In the genomic region with DNA sequence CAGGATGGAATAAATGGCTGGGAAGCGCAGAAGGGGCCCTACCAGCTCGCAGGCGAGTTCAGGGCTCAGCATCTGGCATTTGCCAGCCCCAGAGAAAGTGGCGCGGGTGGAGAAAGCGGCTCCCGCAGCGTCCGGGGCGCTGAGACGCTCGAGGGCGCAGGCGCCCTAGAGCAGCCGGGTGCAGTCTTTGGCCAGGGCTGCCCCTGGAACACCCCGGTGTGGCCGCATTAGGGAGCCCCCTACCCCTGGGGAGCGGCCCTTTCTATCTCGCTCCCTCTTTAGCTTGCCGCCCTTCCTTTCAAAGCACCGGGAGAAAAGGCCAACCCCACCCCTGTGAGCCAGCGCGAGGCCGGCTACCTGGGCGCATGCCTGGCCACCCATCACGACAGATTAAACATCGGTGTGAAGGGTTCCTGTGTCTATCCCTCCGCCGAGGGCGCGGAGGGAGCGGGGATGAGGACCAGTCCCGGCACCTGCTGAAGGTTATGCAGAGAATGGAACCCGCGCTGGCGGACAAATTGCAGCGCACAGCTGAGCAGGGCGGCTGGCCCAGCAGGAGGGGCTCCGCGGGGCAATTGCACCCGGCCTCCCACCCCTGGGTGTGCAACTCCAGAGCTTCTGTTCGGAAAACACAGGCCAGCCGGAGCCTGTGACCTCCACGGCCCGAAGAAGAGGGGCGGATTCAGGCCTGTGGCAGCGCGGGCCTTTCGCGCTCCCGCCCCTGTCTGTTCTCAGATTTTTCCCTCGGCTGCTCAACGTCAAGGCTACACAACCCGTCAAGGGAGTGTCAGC, we compare ENCODE assay signal across 1 cellular context.
TF ChIP-seq lines count a peak whose summit lies in the region.

No MANE protein-coding gene starts in this region.

TF ChIP-seq in GM23338, 12 proteins besides CTCF, POLR2A, EP300 and RAD21 (continued from another document):
- TF ChIP-seq, protein P1, sequence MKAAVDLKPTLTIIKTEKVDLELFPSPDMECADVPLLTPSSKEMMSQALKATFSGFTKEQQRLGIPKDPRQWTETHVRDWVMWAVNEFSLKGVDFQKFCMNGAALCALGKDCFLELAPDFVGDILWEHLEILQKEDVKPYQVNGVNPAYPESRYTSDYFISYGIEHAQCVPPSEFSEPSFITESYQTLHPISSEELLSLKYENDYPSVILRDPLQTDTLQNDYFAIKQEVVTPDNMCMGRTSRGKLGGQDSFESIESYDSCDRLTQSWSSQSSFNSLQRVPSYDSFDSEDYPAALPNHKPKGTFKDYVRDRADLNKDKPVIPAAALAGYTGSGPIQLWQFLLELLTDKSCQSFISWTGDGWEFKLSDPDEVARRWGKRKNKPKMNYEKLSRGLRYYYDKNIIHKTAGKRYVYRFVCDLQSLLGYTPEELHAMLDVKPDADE (IDR thresholded peaks at IDR 0.05): no peak
- TF ChIP-seq JUNB (IDR thresholded peaks at IDR 0.05; ENCODE audit: unreplicated experiment): no peak
- TF ChIP-seq ZNF114 (CRISPR knock-in tag; IDR thresholded peaks at IDR 0.05): no peak
